9 cellular contexts compared by ENCODE assay signal in the genomic region with DNA sequence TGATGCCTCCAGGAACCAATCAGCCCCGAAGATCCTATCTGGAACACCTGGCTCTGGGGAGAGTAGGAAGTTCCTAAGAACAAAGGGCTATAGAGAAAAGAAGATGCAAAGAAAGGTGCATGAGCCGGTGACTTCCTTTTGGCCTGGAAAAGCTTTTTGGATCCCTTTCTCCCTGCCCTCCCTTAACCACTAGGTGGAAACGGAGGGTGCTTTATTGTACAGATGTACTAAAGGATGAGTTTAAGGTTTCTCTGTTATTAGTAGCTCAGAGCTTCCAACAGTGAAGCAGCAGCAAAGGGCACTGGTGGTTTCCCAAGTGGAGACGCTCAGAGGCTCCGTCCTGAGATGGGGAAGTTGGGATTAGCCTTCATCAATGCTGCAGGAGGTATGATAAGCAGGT. TPM values are rescaled to one million over a fixed set of nuclear protein-coding genes. Genes with fewer than 3 reads are reported as not detected.
DNase-seq lines count a peak whose midpoint lies in the region; ATAC-seq and TF ChIP-seq lines count a peak whose summit lies in the region.
"Had no signal": no experiment of that assay in that cellular context is flagged by ENCODE, and none has a peak within 500 bp of the region (broad histone marks: within the 10 kb centered on the region; RNA-seq: fewer than 3 reads in every experiment).

No MANE protein-coding gene starts in this region.

- peak overlapping the region; percentile 30 for H2AFZ ChIP-seq in OCI-LY7 (ENCODE audit: low read length)

- peaks cover 9% of the 10 kb centered on the region for H3K9me3 Mint-ChIP-seq in nephron

- peaks cover 10% of the 10 kb centered on the region for H3K27me3 Mint-ChIP-seq in nephron (ENCODE audit: low read depth)

- H3K4me3 Mint-ChIP-seq in nephron = no peak overlapping the region

- no peak overlapping the region for H3K4me3 ChIP-seq in AG09309 (ENCODE audit: control insufficient read depth, low read depth, low read length)
- peak overlapping the region; percentile 43 for H3K4me3 ChIP-seq in GM12865 (ENCODE audit: low read depth, low read length)
- H3K4me3 ChIP-seq in OCI-LY7 (ENCODE audit: low read depth, low read length, poor library complexity, severe bottlenecking) = peak overlapping the region; percentile 23
- H3K4me3 ChIP-seq: SJSA1 had no signal

- peaks cover 5% of the 10 kb centered on the region for H3K4me1 Mint-ChIP-seq in nephron

- H3K36me3 Mint-ChIP-seq in nephron (ENCODE audit: low read depth) = no peaks in the 10 kb centered on the region

- no peaks in the 10 kb centered on the region for H4K20me1 ChIP-seq in OCI-LY7 (ENCODE audit: insufficient read depth, low read length)

- H3K27ac Mint-ChIP-seq in nephron = peak overlapping the region in 1 of 3 experiments; percentile 34

- H3K4me2 ChIP-seq in OCI-LY7 (ENCODE audit: low read length) = peak overlapping the region; percentile 52

- DNase-seq in AG09309 (ENCODE audit: low read depth) (no peak), GM12865 (ENCODE audit: low read depth) (peak; percentile 51), OCI-LY7 (ENCODE audit: low spot score) (peak; percentile 6), dedifferentiated amniotic fluid mesenchymal stem cell (ENCODE audit: extremely low spot score) (peak; percentile 39), epidermal melanocyte (ENCODE audit: insufficient read length, low spot score) (no peak), GM19238 (ENCODE audit: insufficient read length, low spot score) (no peak)

- no TSS peak for BruUV-seq in OCI-LY7 (replicated peaks; lab: Mats Ljungman, UMichigan)

- POLR2A ChIA-PET in OCI-LY7 (lab: Charles Lee) = no interaction called here

- H3K79me2 ChIP-seq in OCI-LY7 (ENCODE audit: insufficient read depth, low read depth, low read length) = no peaks in the 10 kb centered on the region

- CTCF ChIA-PET in OCI-LY7 (lab: Charles Lee; ENCODE audit: unreplicated experiment) = no interaction called here

- H3K4me1 ChIP-seq in OCI-LY7 (ENCODE audit: insufficient read depth, low read length, poor library complexity, severe bottlenecking) = no peaks in the 10 kb centered on the region

- ATAC-seq in HG02870 (IDR thresholded peaks at IDR 0.05; ENCODE audit: unreplicated experiment) = peak; percentile 32

- no peaks in the 10 kb centered on the region for H3K9me3 ChIP-seq in OCI-LY7 (ENCODE audit: low read length)
- H3K9me3 ChIP-seq: SJSA1 had no signal

- H3K36me3 ChIP-seq in OCI-LY7 (ENCODE audit: insufficient read depth, low read length) = no peaks in the 10 kb centered on the region
- H3K36me3 ChIP-seq: SJSA1 had no signal

- intact Hi-C loops in OCI-LY7 (cut with micrococcal nuclease; ENCODE audit: unreplicated experiment) = no loop called here

- H3K9me2 ChIP-seq in OCI-LY7 (ENCODE audit: insufficient read depth, low read length) = no peaks in the 10 kb centered on the region

- TF ChIP-seq CTCF in AG09309 (IDR thresholded peaks at IDR 0.05; ENCODE audit: control insufficient read depth, insufficient read depth, low read depth, low read length, missing control alignments) = peak; percentile 67
- TF ChIP-seq CTCF in GM12865 (IDR thresholded peaks at IDR 0.05; ENCODE audit: insufficient read depth, low read depth, low read length, missing control alignments) = peak; percentile 38
- peak; percentile 51 for TF ChIP-seq CTCF in OCI-LY7 (conservative IDR thresholded peaks at IDR 0.05; ENCODE audit: low read length)
- TF ChIP-seq CTCF in nephron (IDR thresholded peaks at IDR 0.05; ENCODE audit: unreplicated experiment in 3 of 3) = peak; percentile 35 to 44 (median 37)

- no peak overlapping the region for H3K27ac ChIP-seq in OCI-LY7 (ENCODE audit: low read depth, low read length, poor library complexity, severe bottlenecking)
- H3K27ac ChIP-seq: SJSA1 had no signal

RNA-seq across cellular contexts. Expression of a gene that starts 6.0 kb away (rescaled TPM):
- not detected in 2 replicates for total RNA-seq in OCI-LY7 (2014; rRNA removed; shearing (Covaris generic))
- total RNA-seq in OCI-LY7 (2022) = not detected in 2 replicates
- total RNA-seq: SJSA1 had no signal

Comparison
In these comparisons a context has a peak if more than half of its experiments do, and no peak if none do; other contexts are left out.
1. DNase-seq: peak in GM12865 (single experiment), OCI-LY7 (single experiment) and dedifferentiated amniotic fluid mesenchymal stem cell (single experiment); none in AG09309 (single experiment), epidermal melanocyte (single experiment) and GM19238 (single experiment).
2. Peak in every context shown above with its lines, with median percentiles within 50 percentile points of each other: CTCF ChIP-seq.